9 cellular contexts compared by ENCODE assay signal in genomic region chr7:52413051-52413450, GRCh38.
"Had no signal": no experiment of that assay in that cellular context is flagged by ENCODE, and none has a peak within 500 bp of the region (broad histone marks: within the 10 kb centered on the region; RNA-seq: fewer than 3 reads in every experiment).

No MANE protein-coding gene starts in this region.

- H3K36me3 ChIP-seq: HAP-1 had no signal

- DNase-seq: H7, HFFc6, IMR-90, KG1 had no signal

- H3K9me3 ChIP-seq: HAP-1 had no signal

- H3K4me3 Mint-ChIP-seq: GM23338, HFFc6 had no signal

- FAIRE-seq: HTR-8/SVneo, K562 had no signal

- H3K4me1 Mint-ChIP-seq: GM23338 had no signal

- H3K4me1 ChIP-seq: HAP-1 had no signal

- H2AFZ ChIP-seq: GM23338 had no signal

- ATAC-seq: GM23338, HCT116, K562 had no signal

- H3K4me3 ChIP-seq: GM23338, HAP-1, K562 had no signal

- H3K4me2 ChIP-seq: GM23338 had no signal

- H3K27ac Mint-ChIP-seq: GM23338, HFFc6 had no signal
